Comparison of ENCODE assay signal across 8 cellular contexts in genomic region chr3:37993811-37994638, GRCh38. TPM values are rescaled to one million over a fixed set of nuclear protein-coding genes. Genes with fewer than 3 reads are reported as not detected.
A peak's percentile ranks its signal among the peaks of the same experiment; 100 is the strongest.
DNase-seq lines count a peak whose midpoint lies in the region; ATAC-seq and TF ChIP-seq lines count a peak whose summit lies in the region.

No MANE protein-coding gene starts in this region.

- CTCF ChIA-PET in OCI-LY7 (lab: Charles Lee; ENCODE audit: unreplicated experiment) = interaction anchor here (0.6 kb wide), 1 partner anchor 22 kb away, joined by 4 read pairs; no protein-coding TSS in a partner anchor

- H3K27ac ChIP-seq in OCI-LY7 (ENCODE audit: low read depth, low read length, poor library complexity, severe bottlenecking) (peak overlapping the region; percentile 58), temporal lobe (ENCODE audit: low read depth, low read length) (peak overlapping the region; percentile 33)

- intact Hi-C loops in OCI-LY7 (cut with micrococcal nuclease; ENCODE audit: unreplicated experiment) = no loop called here

- H2AFZ ChIP-seq in OCI-LY7 (ENCODE audit: low read length) = peak overlapping the region; percentile 90

- H3K36me3 ChIP-seq in OCI-LY7 (ENCODE audit: insufficient read depth, low read length) = peaks cover 29% of the 10 kb centered on the region; the same call in 1 of the 2 replicates

- H3K79me2 ChIP-seq in OCI-LY7 (ENCODE audit: insufficient read depth, low read depth, low read length) = peaks cover 9% of the 10 kb centered on the region; the same call in 1 of the 2 replicates

- BruUV-seq in OCI-LY7 (replicated peaks; lab: Mats Ljungman, UMichigan) = no TSS peak

- DNase-seq in OCI-LY7 (ENCODE audit: low spot score) (peak; percentile 81), foreskin fibroblast (peak; percentile 81 to 92), non-pigmented ciliary epithelial cell (ENCODE audit: low read depth) (peak; percentile 36), NCI-H1930 (lab: John Stamatoyannopoulos, UW) (no peak)
- DNase-seq in activated T-helper 9 cell treated with anti-CD3 and anti-CD28 coated beads, Interleukin-2, amount 50 U/mL, for 16 hours (ENCODE audit: low read depth) = peak; percentile 58

- H4K20me1 ChIP-seq in OCI-LY7 (ENCODE audit: insufficient read depth, low read length) = no peaks in the 10 kb centered on the region

- H3K4me2 ChIP-seq in OCI-LY7 (ENCODE audit: low read length) = peak overlapping the region; percentile 84

- H3K4me3 ChIP-seq in OCI-LY7 (ENCODE audit: low read depth, low read length, poor library complexity, severe bottlenecking) (peak overlapping the region; percentile 78), foreskin fibroblast (ENCODE audit: low read depth in 1 of 2, low read length in 2 of 2) (peak overlapping the region; percentile 67 to 72)

- peak; percentile 92 for TF ChIP-seq POLR2A in GM18505 (IDR thresholded peaks at IDR 0.05; ENCODE audit: borderline replicate concordance, extremely low read depth, insufficient read depth, insufficient read length)

- H3K9me2 ChIP-seq in OCI-LY7 (ENCODE audit: insufficient read depth, low read length) = no peaks in the 10 kb centered on the region

- ATAC-seq in GM18505 (IDR thresholded peaks at IDR 0.05; ENCODE audit: unreplicated experiment) (peak; percentile 59), HG02852 (IDR thresholded peaks at IDR 0.05; ENCODE audit: unreplicated experiment) (peak; percentile 67)

- H3K9me3 ChIP-seq in OCI-LY7 (ENCODE audit: low read length) = no peaks in the 10 kb centered on the region

- H3K4me1 ChIP-seq in OCI-LY7 (ENCODE audit: insufficient read depth, low read length, poor library complexity, severe bottlenecking) = peaks cover 37% of the 10 kb centered on the region

- TF ChIP-seq CTCF in OCI-LY7 (conservative IDR thresholded peaks at IDR 0.05; ENCODE audit: low read length) (no peak; the same call in 1 of the 2 replicates), foreskin fibroblast (IDR thresholded peaks at IDR 0.05; ENCODE audit: low read depth, low read length) (no peak)

- POLR2A ChIA-PET in OCI-LY7 (lab: Charles Lee) = interaction anchor here (0.6 kb wide), 1 partner anchor 503 kb away, joined by 3 read pairs; no protein-coding TSS in a partner anchor

RNA-seq across cellular contexts. Expression of gene VILL, which starts 3.4 kb away (rescaled TPM):
- total RNA-seq in OCI-LY7 (2014; rRNA removed; shearing (Covaris generic)) = 23.5 and 24.5 TPM in 2 replicates
- 13.2 and 13.5 TPM in 2 replicates for total RNA-seq in OCI-LY7 (2022)
- 9.1 TPM for total RNA-seq in temporal lobe

RNA-seq across cellular contexts. Expression of gene PLCD1, which starts 35.4 kb away (rescaled TPM):
- 5.8 and 10.4 TPM in 2 replicates for total RNA-seq in OCI-LY7 (2014; rRNA removed; shearing (Covaris generic))
- total RNA-seq in OCI-LY7 (2022) (7.7 and 11.8 TPM in 2 replicates), temporal lobe (5.7 TPM)

RNA-seq across cellular contexts. Expression of gene DLEC1, which starts 45.0 kb away (rescaled TPM):
- 0.13 TPM in 1 of 2 replicates, not detected in the other for total RNA-seq in OCI-LY7 (2014; rRNA removed; shearing (Covaris generic))
- total RNA-seq in OCI-LY7 (2022) (0.11 TPM in 1 of 2 replicates, not detected in the other), temporal lobe (0.74 TPM)

Comparison
In these comparisons a context has a peak if more than half of its experiments do, and no peak if none do; other contexts are left out.
1. DNase-seq: peak in OCI-LY7 (single experiment), activated T-helper 9 cell treated with anti-CD3 and anti-CD28 coated beads, Interleukin-2, amount 50 U/mL, for 16 hours (single experiment), foreskin fibroblast (2 of 2) and non-pigmented ciliary epithelial cell (single experiment); none in NCI-H1930 (0 of 2).